In genomic region chr17:81667754-81668153, GRCh38 we compare ENCODE assay signal across 10 cellular contexts. TPM values are rescaled to one million over a fixed set of nuclear protein-coding genes. Genes with fewer than 3 reads are reported as not detected.
DNase-seq lines count a peak whose midpoint lies in the region; ATAC-seq lines count a peak whose summit lies in the region.
"Had no signal": no experiment of that assay in that cellular context is flagged by ENCODE, and none has a peak within 500 bp of the region (broad histone marks: within the 10 kb centered on the region; RNA-seq: fewer than 3 reads in every experiment).

No MANE protein-coding gene starts in this region.

- WGBS in esophagus, 2 donors: 58 to 66% methylated on average over 18 of the region's 18 CpGs

- POLR2A ChIA-PET in activated CD4-positive, alpha-beta T cell treated with anti-CD3 and anti-CD28 coated beads for 36 hours (lab: Charles Lee): no interaction called here

- CTCF ChIA-PET in activated CD4-positive, alpha-beta T cell treated with anti-CD3 and anti-CD28 coated beads for 36 hours (lab: Charles Lee): interaction anchor here (0.6 to 1.5 kb wide), 2 partner anchors 11 to 166 kb away, joined by 3 to 5 read pairs; no protein-coding TSS in a partner anchor

- intact Hi-C loops in activated CD4-positive, alpha-beta T cell treated with anti-CD3 and anti-CD28 coated beads for 36 hours (cut with DNase I, micrococcal nuclease): loop anchor here (2.0 to 5.0 kb wide), 4 partner anchors 15 to 445 kb away; partner anchors contain the start of genes ARL16 (in 1 of the 2), CEP131 (in 1 of the 2), MRPL12 (in 1 of the 2) and P4HB (in 1 of the 2)

- no peaks in the 10 kb centered on the region for H3K9me3 Mint-ChIP-seq in activated CD4-positive, alpha-beta T cell treated with anti-CD3 and anti-CD28 coated beads for 36 hours (ENCODE audit: low read depth)

- no peak overlapping the region for H3K27ac ChIP-seq in SJCRH30
- peak overlapping the region; percentile 50 to 76 for H3K27ac ChIP-seq in esophagus (ENCODE audit: low read depth in 2 of 2, low read length in 1 of 2)
- H3K27ac ChIP-seq: parathyroid adenoma, thoracic aorta had no signal

- no peaks in the 10 kb centered on the region for H3K27me3 Mint-ChIP-seq in activated CD4-positive, alpha-beta T cell treated with anti-CD3 and anti-CD28 coated beads for 36 hours

- H3K4me1 Mint-ChIP-seq in activated CD4-positive, alpha-beta T cell treated with anti-CD3 and anti-CD28 coated beads for 36 hours: peaks cover 49% of the 10 kb centered on the region

- H3K9me3 ChIP-seq in SJCRH30 (replicated peaks) (no peaks in the 10 kb centered on the region), esophagus (ENCODE audit: control insufficient read depth in 2 of 2, insufficient read depth in 1 of 2, low read depth in 1 of 2, low read length in 1 of 2) (no peaks in the 10 kb centered on the region)
- H3K9me3 ChIP-seq: thoracic aorta had no signal

- no peaks in the 10 kb centered on the region for H3K27me3 ChIP-seq in SJCRH30
- no peaks in the 10 kb centered on the region for H3K27me3 ChIP-seq in esophagus (ENCODE audit: control insufficient read depth in 1 of 2, insufficient read depth in 2 of 2, low read length in 2 of 2)

- H3K27ac Mint-ChIP-seq in activated CD4-positive, alpha-beta T cell treated with anti-CD3 and anti-CD28 coated beads for 36 hours: peak overlapping the region; percentile 88

- H3K36me3 Mint-ChIP-seq in activated CD4-positive, alpha-beta T cell treated with anti-CD3 and anti-CD28 coated beads for 36 hours (ENCODE audit: low read depth): peaks cover 58% of the 10 kb centered on the region

- no peak for ATAC-seq in activated CD4-positive, alpha-beta T cell treated with anti-CD3 and anti-CD28 coated beads for 36 hours
- no peak for ATAC-seq in stimulated activated naive CD8-positive, alpha-beta T cell treated with anti-CD3 and anti-CD28 coated beads, Interleukin-15, Interleukin-2, amounts not matched to agents 100 U/mL and 50 U/mL, for 24 hours
- ATAC-seq in HG03469 (IDR thresholded peaks at IDR 0.05; ENCODE audit: unreplicated experiment): no peak

- peak overlapping the region; percentile 91 for H3K4me3 Mint-ChIP-seq in activated CD4-positive, alpha-beta T cell treated with anti-CD3 and anti-CD28 coated beads for 36 hours

- H3K36me3 ChIP-seq in SJCRH30 (peaks cover 37% of the 10 kb centered on the region), esophagus (ENCODE audit: control insufficient read depth in 2 of 2, insufficient read depth in 2 of 2, low read length in 1 of 2) (peaks cover 20 to 34% of the 10 kb centered on the region in 2 donors)

- peaks cover 12% of the 10 kb centered on the region for H3K4me1 ChIP-seq in SJCRH30
- H3K4me1 ChIP-seq in esophagus (ENCODE audit: control insufficient read depth in 2 of 2, insufficient read depth in 2 of 2, low read length in 1 of 2): peaks cover 6 to 10% of the 10 kb centered on the region in 2 donors

- H3K4me3 ChIP-seq in SJCRH30 (peak overlapping the region; percentile 87; the same call in 1 of the 2 replicates), esophagus (ENCODE audit: low read depth in 1 of 2, low read length in 2 of 2) (peak overlapping the region in 1 of 2 donors; percentile 12)

- DNase-seq in activated CD4-positive, alpha-beta T cell treated with anti-CD3 and anti-CD28 coated beads for 36 hours: peak; percentile 61
- DNase-seq in activated CD4-positive, alpha-beta T cell treated with anti-CD3 and anti-CD28 coated beads, Interleukin-2, amount 50 U/mL, for 4 hours: no peak
- DNase-seq in SJCRH30 (peak in 1 of 2 experiments; percentile 44), GM03348 (ENCODE audit: low spot score) (no peak), middle frontal gyrus (ENCODE audit: extremely low spot score, low spot score) (no peak)
- DNase-seq in stimulated activated naive CD8-positive, alpha-beta T cell treated with anti-CD3 and anti-CD28 coated beads, Interleukin-15, Interleukin-2, amounts not matched to agents 100 U/mL and 50 U/mL, for 24 hours: peak; percentile 30

RNA-seq across cellular contexts. Expression of gene CCDC137, which starts 1.2 kb away (rescaled TPM):
- 10 to 100 TPM; 30.0 to 36.6 TPM for total RNA-seq in activated CD4-positive, alpha-beta T cell treated with anti-CD3 and anti-CD28 coated beads for 36 hours
- 50.3 and 52.8 TPM in 2 replicates for total RNA-seq in SJCRH30 (2014; rRNA removed; shearing (Covaris generic))
- 10 to 100 TPM; 22.2 to 33.0 TPM for polyA plus RNA-seq in esophagus

RNA-seq across cellular contexts. Expression of gene OXLD1, which starts 1.3 kb away (rescaled TPM):
- total RNA-seq in activated CD4-positive, alpha-beta T cell treated with anti-CD3 and anti-CD28 coated beads for 36 hours: 10 to 100 TPM; 29.4 to 45.3 TPM
- total RNA-seq in SJCRH30 (2014; rRNA removed; shearing (Covaris generic)): 26.7 and 28.4 TPM in 2 replicates
- 10 to 100 TPM; 38.1 to 46.1 TPM for polyA plus RNA-seq in esophagus

RNA-seq across cellular contexts. Expression of gene PDE6G, which starts 11.4 kb away (rescaled TPM):
- 1 to 10 TPM; 1.4 to 2.5 TPM for total RNA-seq in activated CD4-positive, alpha-beta T cell treated with anti-CD3 and anti-CD28 coated beads for 36 hours
- total RNA-seq in SJCRH30 (2014; rRNA removed; shearing (Covaris generic)): 0.13 and 0.34 TPM in 2 replicates
- polyA plus RNA-seq in esophagus: under 1 TPM; 0.12 to 0.33 TPM
- total RNA-seq: thoracic aorta had no signal

RNA-seq across cellular contexts. Expression of gene ARL16, which starts 15.8 kb away (rescaled TPM):
- total RNA-seq in activated CD4-positive, alpha-beta T cell treated with anti-CD3 and anti-CD28 coated beads for 36 hours: 10 to 100 TPM; 39.0 to 39.1 TPM
- 83.7 and 89.9 TPM in 2 replicates for total RNA-seq in SJCRH30 (2014; rRNA removed; shearing (Covaris generic))
- polyA plus RNA-seq in esophagus: 10 to 100 TPM; 36.2 to 53.9 TPM

RNA-seq across cellular contexts. Expression of gene HGS, which starts 16.1 kb away (rescaled TPM):
- total RNA-seq in activated CD4-positive, alpha-beta T cell treated with anti-CD3 and anti-CD28 coated beads for 36 hours: 100 to 1,000 TPM; 100 to 102 TPM
- total RNA-seq in SJCRH30 (2014; rRNA removed; shearing (Covaris generic)): 88.6 and 103 TPM in 2 replicates
- 100 to 1,000 TPM in 1 of 2 donors, 10 to 100 TPM in 1; 83.6 to 131 TPM for polyA plus RNA-seq in esophagus

Comparison
In these comparisons a context has a peak if more than half of its experiments do, and no peak if none do; other contexts are left out.
1. DNase-seq: peak in activated CD4-positive, alpha-beta T cell treated with anti-CD3 and anti-CD28 coated beads for 36 hours (single experiment) and stimulated activated naive CD8-positive, alpha-beta T cell treated with anti-CD3 and anti-CD28 coated beads, Interleukin-15, Interleukin-2, amounts not matched to agents 100 U/mL and 50 U/mL, for 24 hours (single experiment); none in activated CD4-positive, alpha-beta T cell treated with anti-CD3 and anti-CD28 coated beads, Interleukin-2, amount 50 U/mL, for 4 hours (0 of 2), GM03348 (single experiment) and middle frontal gyrus (single experiment).